In genomic region chr4:89836031-89836777, GRCh38 we compare ENCODE assay signal across 8 cellular contexts. TPM values are rescaled to one million over a fixed set of nuclear protein-coding genes. Genes with fewer than 3 reads are reported as not detected.
DNase-seq lines count a peak whose midpoint lies in the region; ATAC-seq lines count a peak whose summit lies in the region.

No MANE protein-coding gene starts in this region.

- peaks cover 2% of the 10 kb centered on the region for H3K36me3 Mint-ChIP-seq in T-helper 1 cell treated with Interleukin-12 subunit alpha and Interleukin-12 subunit beta and Interleukin-4 antibody, amounts not matched to agents 30 μg/mL and 1 μg/mL, for 36 hours (ENCODE audit: low read depth)
- H3K36me3 Mint-ChIP-seq in activated naive CD8-positive, alpha-beta T cell treated with anti-CD3 and anti-CD28 coated beads, Interleukin-2, amount 50 U/mL, for 24 hours (ENCODE audit: low read depth): no peaks in the 10 kb centered on the region

- H3K9me3 Mint-ChIP-seq in T-helper 1 cell treated with Interleukin-12 subunit alpha and Interleukin-12 subunit beta and Interleukin-4 antibody, amounts not matched to agents 30 μg/mL and 1 μg/mL, for 36 hours: no peaks in the 10 kb centered on the region
- no peaks in the 10 kb centered on the region for H3K9me3 Mint-ChIP-seq in activated naive CD8-positive, alpha-beta T cell treated with anti-CD3 and anti-CD28 coated beads, Interleukin-2, amount 50 U/mL, for 24 hours

- no peak for ATAC-seq in activated naive CD8-positive, alpha-beta T cell treated with anti-CD3 and anti-CD28 coated beads, Interleukin-2, amount 50 U/mL, for 24 hours
- ATAC-seq in HG03457 (IDR thresholded peaks at IDR 0.05; ENCODE audit: unreplicated experiment) (no peak), GM21526 (IDR thresholded peaks at IDR 0.05; ENCODE audit: low FRiP score, unreplicated experiment) (no peak)

- peak overlapping the region; percentile 65 for H3K4me3 Mint-ChIP-seq in T-helper 1 cell treated with Interleukin-12 subunit alpha and Interleukin-12 subunit beta and Interleukin-4 antibody, amounts not matched to agents 30 μg/mL and 1 μg/mL, for 36 hours
- peak overlapping the region; percentile 66 for H3K4me3 Mint-ChIP-seq in activated naive CD8-positive, alpha-beta T cell treated with anti-CD3 and anti-CD28 coated beads, Interleukin-2, amount 50 U/mL, for 24 hours

- DNase-seq in T-helper 1 cell (no peak), hypothalamus (lab: John Stamatoyannopoulos, UW) (peak in 39 of 51 donors; percentile 4 to 73 (median 25)), OCI-M2 (lab: John Stamatoyannopoulos, UW; ENCODE audit: unreplicated experiment) (no peak)
- DNase-seq in activated naive CD8-positive, alpha-beta T cell treated with anti-CD3 and anti-CD28 coated beads, Interleukin-2, amount 50 U/mL, for 24 hours: peak; percentile 14

- peak overlapping the region; percentile 66 for H3K4me3 ChIP-seq in skeletal muscle satellite cell (ENCODE audit: low read length)

- peak overlapping the region; percentile 76 for H3K4me2 ChIP-seq in skeletal muscle satellite cell (ENCODE audit: low read length)

- peaks cover 53% of the 10 kb centered on the region for H3K27me3 ChIP-seq in skeletal muscle satellite cell (ENCODE audit: control insufficient read depth, insufficient read depth, low read length)

- H3K9me3 ChIP-seq in skeletal muscle satellite cell (replicated peaks; ENCODE audit: low read length): no peaks in the 10 kb centered on the region

- H3K27me3 Mint-ChIP-seq in T-helper 1 cell treated with Interleukin-12 subunit alpha and Interleukin-12 subunit beta and Interleukin-4 antibody, amounts not matched to agents 30 μg/mL and 1 μg/mL, for 36 hours (ENCODE audit: low read depth): peaks cover 54% of the 10 kb centered on the region
- peaks cover 57% of the 10 kb centered on the region for H3K27me3 Mint-ChIP-seq in activated naive CD8-positive, alpha-beta T cell treated with anti-CD3 and anti-CD28 coated beads, Interleukin-2, amount 50 U/mL, for 24 hours

- no peak overlapping the region for H3K27ac Mint-ChIP-seq in T-helper 1 cell treated with Interleukin-12 subunit alpha and Interleukin-12 subunit beta and Interleukin-4 antibody, amounts not matched to agents 30 μg/mL and 1 μg/mL, for 36 hours
- peak overlapping the region; percentile 24 for H3K27ac Mint-ChIP-seq in activated naive CD8-positive, alpha-beta T cell treated with anti-CD3 and anti-CD28 coated beads, Interleukin-2, amount 50 U/mL, for 24 hours

- peaks cover 10% of the 10 kb centered on the region for H3K4me1 ChIP-seq in skeletal muscle satellite cell (ENCODE audit: control insufficient read depth, insufficient read depth, low read length)

- peaks cover 19% of the 10 kb centered on the region for H3K4me1 Mint-ChIP-seq in T-helper 1 cell treated with Interleukin-12 subunit alpha and Interleukin-12 subunit beta and Interleukin-4 antibody, amounts not matched to agents 30 μg/mL and 1 μg/mL, for 36 hours (ENCODE audit: low read depth)
- H3K4me1 Mint-ChIP-seq in activated naive CD8-positive, alpha-beta T cell treated with anti-CD3 and anti-CD28 coated beads, Interleukin-2, amount 50 U/mL, for 24 hours: peaks cover 17% of the 10 kb centered on the region

- no peak overlapping the region for H3K9ac ChIP-seq in skeletal muscle satellite cell (ENCODE audit: low read depth, low read length)

- no peaks in the 10 kb centered on the region for H3K36me3 ChIP-seq in skeletal muscle satellite cell (ENCODE audit: insufficient read depth, low read length)

RNA-seq across cellular contexts. Expression of gene SNCA, which starts 0.8 kb away (rescaled TPM):
- total RNA-seq in skeletal muscle satellite cell (2012; rRNA removed): under 0.01 and 0.22 TPM in 2 replicates

RNA-seq across cellular contexts. Expression of gene MMRN1, which starts 58.5 kb away (rescaled TPM):
- total RNA-seq in skeletal muscle satellite cell (2012; rRNA removed): under 0.01 TPM in 1 of 2 replicates, not detected in the other

Comparison
In these comparisons a context has a peak if more than half of its experiments do, and no peak if none do; other contexts are left out.
1. DNase-seq: peak in activated naive CD8-positive, alpha-beta T cell treated with anti-CD3 and anti-CD28 coated beads, Interleukin-2, amount 50 U/mL, for 24 hours (single experiment) and hypothalamus (39 of 51); none in T-helper 1 cell (0 of 5) and OCI-M2 (single experiment).